17 cellular contexts compared by ENCODE assay signal in genomic region chr17:623121-623520, GRCh38.
DNase-seq lines count a peak whose midpoint lies in the region; ATAC-seq and TF ChIP-seq lines count a peak whose summit lies in the region.
"Had no signal": no experiment of that assay in that cellular context is flagged by ENCODE, and none has a peak within 500 bp of the region (broad histone marks: within the 10 kb centered on the region; RNA-seq: fewer than 3 reads in every experiment).

No MANE protein-coding gene starts in this region.

- H3K9me3 ChIP-seq in IMR-90 (ENCODE audit: control insufficient read depth, insufficient read depth, low read length) (no peaks in the 10 kb centered on the region), neural progenitor cell (ENCODE audit: low read depth) (no peaks in the 10 kb centered on the region), smooth muscle cell (replicated peaks; ENCODE audit: low read depth) (no peaks in the 10 kb centered on the region)
- H3K9me3 ChIP-seq: Caco-2 had no signal

- H3K4me1 Mint-ChIP-seq in neural progenitor cell = peaks cover 3% of the 10 kb centered on the region
- H3K4me1 Mint-ChIP-seq: B cell had no signal

- H3K79me1 ChIP-seq in IMR-90 (ENCODE audit: low read depth in 1 of 2, low read length in 2 of 2) = peaks cover 0 to 7% of the 10 kb centered on the region in 2 experiments; a peak in 1 of 4 replicates

- H3K14ac ChIP-seq in IMR-90 (replicated peaks; ENCODE audit: low read depth, low read length) = no peak overlapping the region

- H4K20me1 ChIP-seq in IMR-90 (ENCODE audit: insufficient read depth, low read length) (no peaks in the 10 kb centered on the region; the same call in 1 of the 2 replicates), neural progenitor cell (ENCODE audit: low read depth) (no peaks in the 10 kb centered on the region), smooth muscle cell (ENCODE audit: low read depth) (no peaks in the 10 kb centered on the region)
- H4K20me1 ChIP-seq: BLaER1 had no signal

- no peak overlapping the region for H3K23ac ChIP-seq in IMR-90 (ENCODE audit: low read depth, low read length)

- H4K8ac ChIP-seq in IMR-90 (ENCODE audit: low read depth in 2 of 2, low read length in 2 of 2) = no peak overlapping the region

- no peak overlapping the region for H3K4ac ChIP-seq in IMR-90 (ENCODE audit: low read depth, low read length)

- H3K56ac ChIP-seq in IMR-90 (ENCODE audit: extremely low read depth, insufficient read depth, low read length) = no peak overlapping the region

- H3K36me3 Mint-ChIP-seq in neural progenitor cell = peaks cover 37% of the 10 kb centered on the region

- H3K27ac Mint-ChIP-seq in neural progenitor cell = peak overlapping the region; percentile 60
- H3K27ac Mint-ChIP-seq: B cell; CD4-positive, CD25-positive, alpha-beta regulatory T cell; CD8-positive, alpha-beta T cell had no signal

- DNase-seq in IMR-90 = no peak
- no peak for DNase-seq in neural progenitor cell (ENCODE audit: low spot score)
- no peak for DNase-seq in smooth muscle cell (lab: John Stamatoyannopoulos, UW; ENCODE audit: unreplicated experiment)
- no peak for DNase-seq in NCI-H2081 treated with DMSO at 0.1 percent for 48 hours (lab: John Stamatoyannopoulos, UW)
- DNase-seq: Caco-2; CD4-positive, CD25-positive, alpha-beta regulatory T cell; CD8-positive, alpha-beta T cell; DMS153; DND-41; H7; HCEC 1CT had no signal

- no CpG with 5 or more reads among the region's 3 CpGs for WGBS in IMR-90 (ENCODE audit: extremely low coverage in 2 of 2, insufficient read length in 1 of 2), 2 experiments
- WGBS in smooth muscle cell (ENCODE audit: low lambda C conversion rate) = 80% methylated on average over 3 of the region's 3 CpGs

- H2BK5ac ChIP-seq in IMR-90 (ENCODE audit: low read depth, low read length, poor library complexity, severe bottlenecking) = no peak overlapping the region

- 0 out of 2 replicates have a peak, but pooled peaks cover 4% of the 10 kb centered on the region for H3K9me1 ChIP-seq in IMR-90 (ENCODE audit: insufficient read depth, low read length)

- no peak overlapping the region for H2AK5ac ChIP-seq in IMR-90 (ENCODE audit: low read depth, low read length)

- intact Hi-C loops in IMR-90 (cut with micrococcal nuclease) = no loop called here

- H3K4me2 ChIP-seq in IMR-90 (ENCODE audit: low read depth, low read length) (no peak overlapping the region), neural progenitor cell (no peak overlapping the region), smooth muscle cell (no peak overlapping the region)
- H3K4me2 ChIP-seq: BLaER1 had no signal

- no peak overlapping the region for H4K91ac ChIP-seq in IMR-90 (ENCODE audit: insufficient read depth, low read depth, low read length)

- ATAC-seq in IMR-90 (ENCODE audit: low read depth) (no peak), HG02759 (IDR thresholded peaks at IDR 0.05; ENCODE audit: unreplicated experiment) (no peak), GM21717 (IDR thresholded peaks at IDR 0.05; ENCODE audit: unreplicated experiment) (no peak)
- ATAC-seq: CD8-positive, alpha-beta T cell had no signal

- dilution Hi-C loops in IMR-90 (cut with HindIII; ENCODE audit: low sequenced_read_pairs, unreplicated experiment) = no loop called here

- no peak overlapping the region for H2BK120ac ChIP-seq in IMR-90 (ENCODE audit: low read depth, low read length)

- no peak overlapping the region for H2BK15ac ChIP-seq in IMR-90 (ENCODE audit: low read depth, low read length)

- H3K27ac ChIP-seq in IMR-90 (ENCODE audit: insufficient read depth, low read length) (no peak overlapping the region), neural progenitor cell (no peak overlapping the region), smooth muscle cell (ENCODE audit: low read depth) (peak overlapping the region; percentile 32)
- H3K27ac ChIP-seq: BLaER1, C4-2B, GM23248 had no signal

- POLR2A ChIA-PET in IMR-90 (lab: Charles Lee; ENCODE audit: unreplicated experiment) = no interaction called here

- H3K4me3 Mint-ChIP-seq in neural progenitor cell = no peak overlapping the region
- H3K4me3 Mint-ChIP-seq: B cell; CD4-positive, CD25-positive, alpha-beta regulatory T cell; CD8-positive, alpha-beta T cell had no signal

- H2AFZ ChIP-seq in IMR-90 (replicated peaks; ENCODE audit: low read length, poor library complexity) (no peak overlapping the region), neural progenitor cell (replicated peaks) (no peak overlapping the region), smooth muscle cell (ENCODE audit: low read depth) (no peak overlapping the region)
- H2AFZ ChIP-seq: GM23248 had no signal

- H3K27me3 Mint-ChIP-seq in neural progenitor cell (ENCODE audit: insufficient read depth, low read depth) = no peaks in the 10 kb centered on the region
- H3K27me3 Mint-ChIP-seq: B cell; CD4-positive, CD25-positive, alpha-beta regulatory T cell had no signal

- H3K36me3 ChIP-seq in IMR-90 (ENCODE audit: control insufficient read depth, insufficient read depth, low read length) (peaks cover 18% of the 10 kb centered on the region), neural progenitor cell (no peaks in the 10 kb centered on the region), smooth muscle cell (ENCODE audit: low read depth) (no peaks in the 10 kb centered on the region)

- no peaks in the 10 kb centered on the region for H3K79me2 ChIP-seq in neural progenitor cell (ENCODE audit: low read depth)
- no peaks in the 10 kb centered on the region for H3K79me2 ChIP-seq in smooth muscle cell (ENCODE audit: low read depth)

- H2AK9ac ChIP-seq in IMR-90 (replicated peaks; ENCODE audit: low read depth, low read length, poor library complexity) = no peak overlapping the region

- no peak for TF ChIP-seq RAD21 in IMR-90 (IDR thresholded peaks at IDR 0.05; ENCODE audit: low read length)

- H3K18ac ChIP-seq in IMR-90 (ENCODE audit: low read depth, low read length) = no peak overlapping the region

- TF ChIP-seq CTCF in IMR-90 (conservative IDR thresholded peaks at IDR 0.05; ENCODE audit: low read depth, low read length) (no peak), neural progenitor cell (IDR thresholded peaks at IDR 0.05) (no peak), smooth muscle cell (IDR thresholded peaks at IDR 0.05; ENCODE audit: borderline replicate concordance, insufficient read depth, poor library complexity, severe bottlenecking) (no peak)

- H3K4me3 ChIP-seq in IMR-90 (ENCODE audit: insufficient read depth, low read depth, low read length) (no peak overlapping the region), neural progenitor cell (no peak overlapping the region), smooth muscle cell (no peak overlapping the region)
- H3K4me3 ChIP-seq: BLaER1, GM23248 had no signal

- no peaks in the 10 kb centered on the region for H3K27me3 ChIP-seq in IMR-90 (ENCODE audit: control insufficient read depth, insufficient read depth, low read length)
- H3K27me3 ChIP-seq in neural progenitor cell = no peaks in the 10 kb centered on the region
- no peaks in the 10 kb centered on the region for H3K27me3 ChIP-seq in smooth muscle cell (ENCODE audit: low read depth)
- H3K27me3 ChIP-seq: BLaER1 had no signal

- H3K9me3 Mint-ChIP-seq in neural progenitor cell = peaks cover 2% of the 10 kb centered on the region
- H3K9me3 Mint-ChIP-seq: CD4-positive, CD25-positive, alpha-beta regulatory T cell; CD8-positive, alpha-beta T cell had no signal

- no TSS peak for BruUV-seq in IMR-90 (replicated peaks; lab: Mats Ljungman, UMichigan)

- CTCF ChIA-PET in IMR-90 (lab: Yijun Ruan, JAX) = interaction anchor here (0.6 to 1.2 kb wide), 2 partner anchors 10 to 314 kb away, joined by 3 read pairs; no protein-coding TSS in a partner anchor

- H3K4me1 ChIP-seq in IMR-90 (ENCODE audit: control insufficient read depth, insufficient read depth, low read length) = no peaks in the 10 kb centered on the region
- no peaks in the 10 kb centered on the region for H3K4me1 ChIP-seq in neural progenitor cell
- no peaks in the 10 kb centered on the region for H3K4me1 ChIP-seq in smooth muscle cell (ENCODE audit: low read depth)
- H3K4me1 ChIP-seq: Caco-2 had no signal

- in situ Hi-C loops in IMR-90 (cut with MboI; ENCODE audit: low sequenced_read_pairs) = no loop called here

- no peak for TF ChIP-seq POLR2A in IMR-90 (IDR thresholded peaks at IDR 0.05; ENCODE audit: low read depth, low read length)

- H3K9ac ChIP-seq in IMR-90 (ENCODE audit: low read depth, low read length) (no peak overlapping the region), neural progenitor cell (no peak overlapping the region), smooth muscle cell (ENCODE audit: low read depth) (no peak overlapping the region)
- H3K9ac ChIP-seq: BLaER1, GM23248 had no signal

- no peak overlapping the region for H4K5ac ChIP-seq in IMR-90 (ENCODE audit: low read depth, low read length)

- no peak overlapping the region for H2BK20ac ChIP-seq in IMR-90 (ENCODE audit: low read depth, low read length)

- no peaks in the 10 kb centered on the region for H3F3A ChIP-seq in neural progenitor cell (ENCODE audit: low read depth)
- no peaks in the 10 kb centered on the region for H3F3A ChIP-seq in smooth muscle cell (ENCODE audit: low read depth)

TF ChIP-seq in IMR-90, 13 proteins besides CTCF, POLR2A, EP300 and RAD21 (continues in another document):
- TF ChIP-seq RCOR1 (IDR thresholded peaks at IDR 0.05; ENCODE audit: insufficient replicate concordance, low read length) (no peak), SMC3 (IDR thresholded peaks at IDR 0.05; ENCODE audit: low read depth, low read length) (no peak), BHLHE40 (IDR thresholded peaks at IDR 0.05; ENCODE audit: low read depth, low read length) (no peak), USF2 (IDR thresholded peaks at IDR 0.05; ENCODE audit: low read depth, low read length) (no peak), MXI1 (IDR thresholded peaks at IDR 0.05; ENCODE audit: borderline replicate concordance, low read depth, low read length) (no peak), MAZ (IDR thresholded peaks at IDR 0.05; ENCODE audit: borderline replicate concordance, low read depth, low read length) (no peak)
- TF ChIP-seq, protein P1, sequence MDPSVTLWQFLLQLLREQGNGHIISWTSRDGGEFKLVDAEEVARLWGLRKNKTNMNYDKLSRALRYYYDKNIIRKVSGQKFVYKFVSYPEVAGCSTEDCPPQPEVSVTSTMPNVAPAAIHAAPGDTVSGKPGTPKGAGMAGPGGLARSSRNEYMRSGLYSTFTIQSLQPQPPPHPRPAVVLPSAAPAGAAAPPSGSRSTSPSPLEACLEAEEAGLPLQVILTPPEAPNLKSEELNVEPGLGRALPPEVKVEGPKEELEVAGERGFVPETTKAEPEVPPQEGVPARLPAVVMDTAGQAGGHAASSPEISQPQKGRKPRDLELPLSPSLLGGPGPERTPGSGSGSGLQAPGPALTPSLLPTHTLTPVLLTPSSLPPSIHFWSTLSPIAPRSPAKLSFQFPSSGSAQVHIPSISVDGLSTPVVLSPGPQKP (IDR thresholded peaks at IDR 0.05; ENCODE audit: borderline replicate concordance, low read depth, low read length) = no peak
